ENCODE assay signal across 8 cellular contexts in the genomic region with DNA sequence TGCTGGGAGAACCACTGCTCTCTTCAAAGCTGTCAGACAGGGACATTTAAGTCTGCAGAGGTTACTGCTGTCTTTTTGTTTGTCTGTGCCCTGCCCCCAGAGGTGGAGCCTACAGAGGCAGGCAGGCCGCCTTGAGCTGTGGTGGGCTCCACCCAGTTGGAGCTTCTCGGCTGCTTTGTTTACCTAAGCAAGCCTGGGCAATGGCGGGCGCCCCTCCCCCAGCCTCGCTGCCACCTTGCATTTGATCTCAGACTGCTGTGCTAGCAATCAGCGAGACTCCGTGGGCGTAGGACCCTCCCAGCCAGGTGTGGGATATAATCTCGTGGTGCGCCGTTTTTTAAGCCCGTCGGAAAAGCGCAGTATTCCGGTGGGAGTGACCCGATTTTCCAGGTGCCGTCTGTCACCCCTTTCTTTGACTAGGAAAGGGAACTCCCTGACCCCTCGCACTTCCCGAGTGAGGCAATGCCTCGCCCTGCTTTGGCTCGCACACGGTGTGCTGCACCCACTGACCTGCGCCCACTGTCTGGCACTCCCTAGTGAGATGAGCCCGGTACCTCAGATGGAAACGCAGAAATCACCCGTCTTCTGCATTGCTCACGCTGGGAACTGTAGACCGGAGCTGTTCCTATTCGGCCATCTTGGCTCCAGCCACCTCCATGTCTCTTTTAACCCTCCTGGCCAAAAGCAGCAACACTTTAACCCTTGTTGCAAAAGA. TPM values are rescaled to one million over a fixed set of nuclear protein-coding genes. Genes with fewer than 3 reads are reported as not detected.
DNase-seq lines count a peak whose midpoint lies in the region; ATAC-seq and TF ChIP-seq lines count a peak whose summit lies in the region.
"Not testable (repeated sequence)": the region's sequence is repeated elsewhere in the genome, so short reads cannot be mapped to it uniquely, and the experiment has no call there.

No MANE protein-coding gene starts in this region.

- in situ Hi-C loops in transverse colon (cut with MboI; ENCODE audit: low pct_ligation_motif_present in 1 of 4, low pct_unique_long_range_greater_than_20kb in 1 of 4, low sequenced_read_pairs in 3 of 4): not testable (repeated sequence)

- H3K4me2 ChIP-seq in GM23338: not testable (repeated sequence)

- H3K4me1 ChIP-seq in GM23338 (ENCODE audit: insufficient read depth); endodermal cell (ENCODE audit: control insufficient read depth, insufficient read depth, low read length): not testable (repeated sequence)
- H3K4me1 ChIP-seq in transverse colon: peaks cover 0 to 15% (median 7%) of the 10 kb centered on the region in 4 donors

- H3K27me3 Mint-ChIP-seq in Calu3 (ENCODE audit: unreplicated experiment); GM23338 (ENCODE audit: insufficient read depth, low read depth, poor library complexity); endodermal cell (ENCODE audit: insufficient read depth): not testable (repeated sequence)

- H3K36me3 ChIP-seq in GM23338 (ENCODE audit: insufficient read depth); endodermal cell (ENCODE audit: control insufficient read depth, insufficient read depth, low read length); transverse colon: not testable (repeated sequence)

- H3K27ac ChIP-seq in GM23338 (ENCODE audit: low read depth) (0 out of 2 replicates have a peak overlapping the region, but pooled peaks have one; percentile 16), transverse colon (peak overlapping the region; percentile 3 to 71 (median 54))
- H3K27ac ChIP-seq in endodermal cell (ENCODE audit: low read depth, low read length): not testable (repeated sequence)

- CTCF ChIA-PET in Calu3 (lab: Charles Lee): not testable (repeated sequence)

- not testable (repeated sequence) for TF ChIP-seq EP300 in transverse colon (IDR thresholded peaks at IDR 0.05; ENCODE audit: low read depth)

- not testable (repeated sequence) for H3K4me3 ChIP-seq in GM23338; endodermal cell (ENCODE audit: low read length)
- H3K4me3 ChIP-seq in transverse colon: peak overlapping the region in 1 of 4 donors; percentile 34

- H3K9me2 ChIP-seq in GM23338 (ENCODE audit: insufficient read depth): not testable (repeated sequence)

- H3K9ac ChIP-seq in endodermal cell (ENCODE audit: extremely low read depth, low read length, poor library complexity, severe bottlenecking): not testable (repeated sequence)

- ATAC-seq in GM23338: not testable (repeated sequence)

- H3K9me3 ChIP-seq in endodermal cell (ENCODE audit: control insufficient read depth, low read length); transverse colon: not testable (repeated sequence)

- H3K27ac Mint-ChIP-seq in Calu3 (ENCODE audit: unreplicated experiment) (peak overlapping the region; percentile 87), GM23338 (peak overlapping the region; percentile 86; the same call in 1 of the 2 replicates), endodermal cell (peak overlapping the region; percentile 74)

- H4K20me1 ChIP-seq in GM23338 (replicated peaks; ENCODE audit: insufficient read depth): not testable (repeated sequence)

- BruUV-seq in Calu3 (replicated peaks; lab: Mats Ljungman, UMichigan): TSS peak; percentile 42

- H3K4me1 Mint-ChIP-seq in Calu3 (ENCODE audit: low read depth, unreplicated experiment): peaks cover 22% of the 10 kb centered on the region
- H3K4me1 Mint-ChIP-seq in GM23338: peaks cover 25% of the 10 kb centered on the region
- not testable (repeated sequence) for H3K4me1 Mint-ChIP-seq in endodermal cell

- H3K36me3 Mint-ChIP-seq in Calu3 (ENCODE audit: insufficient read depth, unreplicated experiment): not testable (repeated sequence)
- H3K36me3 Mint-ChIP-seq in GM23338 (ENCODE audit: low read depth): peaks cover 24% of the 10 kb centered on the region
- peaks cover 15% of the 10 kb centered on the region for H3K36me3 Mint-ChIP-seq in endodermal cell (ENCODE audit: low read depth)

- not testable (repeated sequence) for TF ChIP-seq POLR2A in transverse colon (IDR thresholded peaks at IDR 0.05)

- 85 to 93% methylated on average over 13 to 29 of the region's 29 CpGs for WGBS in endodermal cell (ENCODE audit: insufficient coverage in 1 of 2, insufficient read length in 1 of 2), 2 experiments
- WGBS in transverse colon (ENCODE audit: low coverage in 1 of 2), 2 donors: 77% methylated on average over 28 of the region's 29 CpGs; no CpG with 5 or more reads in 1 of the 2 donors

- TF ChIP-seq CTCF in Calu3 (IDR thresholded peaks at IDR 0.05; ENCODE audit: unreplicated experiment); GM23338 (conservative IDR thresholded peaks at IDR 0.05; ENCODE audit: low read depth in 2 of 2); endodermal cell (conservative IDR thresholded peaks at IDR 0.05); transverse colon (IDR thresholded peaks at IDR 0.05): not testable (repeated sequence)

- peak overlapping the region; percentile 84 for H3K4me3 Mint-ChIP-seq in Calu3 (ENCODE audit: low read depth, unreplicated experiment)
- H3K4me3 Mint-ChIP-seq in GM23338: peak overlapping the region; percentile 1; the same call in 1 of the 3 replicates
- peak overlapping the region; percentile 29 for H3K4me3 Mint-ChIP-seq in endodermal cell

- not testable (repeated sequence) for H3K79me2 ChIP-seq in GM23338 (replicated peaks; ENCODE audit: insufficient read depth)

- DNase-seq in Calu3 (peak; percentile 63), LoVo (ENCODE audit: low spot score) (peak; percentile 22), NCI-H2171 treated with DMSO at 0.1 percent for 48 hours (lab: John Stamatoyannopoulos, UW) (peak; percentile 6), SW480 (ENCODE audit: low spot score) (peak; percentile 42), mucosa of gallbladder (ENCODE audit: low spot score) (peak; percentile 30), transverse colon (peak; percentile 54)
- not testable (repeated sequence) for DNase-seq in GM23338 (ENCODE audit: low spot score); endodermal cell

- intact Hi-C loops in Calu3 (cut with micrococcal nuclease; ENCODE audit: unreplicated experiment); transverse colon (cut with DNase I; ENCODE audit: low total_unique reads): not testable (repeated sequence)

- H2AFZ ChIP-seq in GM23338: not testable (repeated sequence)

- not testable (repeated sequence) for H3F3A ChIP-seq in GM23338 (replicated peaks; ENCODE audit: low read depth)

- H3K9me3 Mint-ChIP-seq in Calu3 (ENCODE audit: low read depth, unreplicated experiment); GM23338: not testable (repeated sequence)
- peaks cover 14% of the 10 kb centered on the region for H3K9me3 Mint-ChIP-seq in endodermal cell

- not testable (repeated sequence) for H3K27me3 ChIP-seq in GM23338 (ENCODE audit: insufficient read depth); endodermal cell (ENCODE audit: control insufficient read depth, insufficient read depth, low read length, poor library complexity, severe bottlenecking); transverse colon

RNA-seq across cellular contexts. Expression of a gene that starts 44.1 kb away (rescaled TPM):
- 4.6 and 10.7 TPM in 2 replicates for total RNA-seq in Calu3 (2022)
- 0.90 and 5.2 TPM in 2 replicates for total RNA-seq in GM23338 (2014; rRNA removed; shearing (Covaris generic))
- polyA plus RNA-seq in GM23338 (2016; fragmentation: Nextera tagmentation; extraction: Ambion mirVana): 0.26 and 0.49 TPM in 2 replicates
- total RNA-seq in endodermal cell: 1 to 10 TPM in 1 of 2 donors, under 1 TPM in 1; 0.73 to 2.1 TPM
- polyA plus RNA-seq in endodermal cell (2013, experiment 1 of 2): 1.1 TPM
- 1.6 TPM for polyA plus RNA-seq in endodermal cell (2013, experiment 2 of 2)
- 18.8 TPM for total RNA-seq in mucosa of gallbladder
- 1 to 10 TPM; 1.1 to 5.6 (median 2.7) TPM for total RNA-seq in transverse colon

Comparison
In these comparisons a context has a peak if more than half of its experiments do, and no peak if none do; other contexts are left out.
1. H3K4me3 Mint-ChIP-seq: peak in every context shown above with its lines; median percentile 84 in Calu3; 29 in endodermal cell; 1 in GM23338.